ENCODE assay signal across 9 cellular contexts in genomic region chr20:34675993-34676641, GRCh38. TPM values are rescaled to one million over a fixed set of nuclear protein-coding genes. Genes with fewer than 3 reads are reported as not detected.
A peak's percentile ranks its signal among the peaks of the same experiment; 100 is the strongest.
DNase-seq lines count a peak whose midpoint lies in the region; ATAC-seq and FAIRE-seq lines count a peak whose summit lies in the region.
"Had no signal": no experiment of that assay in that cellular context is flagged by ENCODE, and none has a peak within 500 bp of the region (broad histone marks: within the 10 kb centered on the region; RNA-seq: fewer than 3 reads in every experiment).

No MANE protein-coding gene starts in this region.

- no peaks in the 10 kb centered on the region for H3K36me3 ChIP-seq in small intestine (ENCODE audit: control insufficient read depth in 2 of 2, insufficient read depth in 2 of 2, low read length in 2 of 2)

- H3K27me3 Mint-ChIP-seq in T-helper 17 cell, result no peaks in the 10 kb centered on the region

- no peak for FAIRE-seq in small intestine (lab: Jason Lieb, UNC)
- FAIRE-seq: A204.1 had no signal

- H3K4me1 ChIP-seq in right cardiac atrium (ENCODE audit: control insufficient read depth, insufficient read depth, low read length) (no peaks in the 10 kb centered on the region), small intestine (ENCODE audit: control insufficient read depth in 2 of 2, insufficient read depth in 1 of 2, low read depth in 1 of 2, low read length in 1 of 2) (no peaks in the 10 kb centered on the region)

- H3K4me3 Mint-ChIP-seq in T-helper 17 cell, result peak overlapping the region; percentile 98

- no peaks in the 10 kb centered on the region for H3K36me3 Mint-ChIP-seq in T-helper 17 cell (ENCODE audit: low read depth)

- H3K27ac ChIP-seq in right cardiac atrium (ENCODE audit: low read length) (peak overlapping the region; percentile 45), small intestine (ENCODE audit: low read depth in 1 of 2, low read length in 1 of 2) (peak overlapping the region in 1 of 2 donors; percentile 69)

- peaks cover 18% of the 10 kb centered on the region for H3K4me1 Mint-ChIP-seq in T-helper 17 cell

- 1% methylated on average over 14 of the region's 14 CpGs for WGBS in right cardiac atrium
- WGBS in small intestine, 3 donors, result 1% methylated on average over 11 to 14 of the region's 14 CpGs

- peak overlapping the region; percentile 89 for H3K4me3 ChIP-seq in right cardiac atrium (ENCODE audit: low read length)
- peak overlapping the region; percentile 84 to 93 for H3K4me3 ChIP-seq in small intestine (ENCODE audit: low read depth in 1 of 2, low read length in 2 of 2)

- ATAC-seq in T-helper 17 cell (no peak), right cardiac atrium (no peak)

- H3K27me3 ChIP-seq in right cardiac atrium (ENCODE audit: control insufficient read depth, insufficient read depth) (no peaks in the 10 kb centered on the region), small intestine (ENCODE audit: control insufficient read depth in 2 of 2, insufficient read depth in 2 of 2, low read length in 2 of 2) (no peaks in the 10 kb centered on the region)

- H3K27ac Mint-ChIP-seq in T-helper 17 cell, result peak overlapping the region; percentile 84

- DNase-seq in DMS53 treated with DMSO at 0.1 percent for 48 hours (lab: John Stamatoyannopoulos, UW; ENCODE audit: unreplicated experiment), result peak; percentile 58
- no peak for DNase-seq in DMS53 (lab: John Stamatoyannopoulos, UW)
- no peak for DNase-seq in T-helper 17 cell
- no peak for DNase-seq in right cardiac atrium
- no peak for DNase-seq in small intestine
- DNase-seq in SHP77 (lab: John Stamatoyannopoulos, UW), result no peak
- DNase-seq in DMS114 treated with DMSO at 0.1 percent for 48 hours (lab: John Stamatoyannopoulos, UW; ENCODE audit: unreplicated experiment), result no peak
- no peak for DNase-seq in activated gamma-delta T cell (lab: John Stamatoyannopoulos, UW)

- no peaks in the 10 kb centered on the region for H3K9me3 ChIP-seq in T-helper 17 cell (ENCODE audit: control insufficient read depth, low read length, poor library complexity, severe bottlenecking)
- H3K9me3 ChIP-seq in right cardiac atrium (ENCODE audit: control insufficient read depth, low read length), result no peaks in the 10 kb centered on the region
- H3K9me3 ChIP-seq in small intestine (ENCODE audit: control insufficient read depth, low read depth), result no peaks in the 10 kb centered on the region

- intact Hi-C loops in right cardiac atrium (cut with DNase I), result no loop called here

RNA-seq across cellular contexts. Expression of gene PIGU, which starts 0.8 kb away (rescaled TPM):
- 10 to 100 TPM in 1 of 2 donors, 1 to 10 TPM in 1; 8.4 to 10.2 TPM for total RNA-seq in T-helper 17 cell
- 10 to 100 TPM; 11.6 to 14.4 (median 13.6) TPM for total RNA-seq in right cardiac atrium
- polyA plus RNA-seq in right cardiac atrium, result 18.9 TPM
- polyA plus RNA-seq in small intestine, result 10 to 100 TPM in 1 of 3 donors, 1 to 10 TPM in 2; 4.9 to 34.3 (median 6.0) TPM

RNA-seq across cellular contexts. Expression of gene TP53INP2, which starts 28.0 kb away (rescaled TPM):
- total RNA-seq in T-helper 17 cell, result 10 to 100 TPM; 62.0 to 62.4 TPM
- 100 to 1,000 TPM in 2 of 4 donors, 10 to 100 TPM in 2; 72.7 to 133 (median 113) TPM for total RNA-seq in right cardiac atrium
- polyA plus RNA-seq in right cardiac atrium, result 72.0 TPM
- 10 to 100 TPM; 10.2 to 30.6 (median 29.5) TPM for polyA plus RNA-seq in small intestine
